Comparison of ENCODE assay signal across 15 cellular contexts in genomic region chr6:36340341-36340670, GRCh38. TPM values are rescaled to one million over a fixed set of nuclear protein-coding genes. Genes with fewer than 3 reads are reported as not detected.
DNase-seq lines count a peak whose midpoint lies in the region; ATAC-seq and TF ChIP-seq lines count a peak whose summit lies in the region.
"Had no signal": no experiment of that assay in that cellular context is flagged by ENCODE, and none has a peak within 500 bp of the region (broad histone marks: within the 10 kb centered on the region; RNA-seq: fewer than 3 reads in every experiment).

No MANE protein-coding gene starts in this region.

- DNase-seq in left ventricle myocardium inferior = no peak
- DNase-seq in heart left ventricle = no peak
- DNase-seq in type B pancreatic cell (ENCODE audit: extremely low spot score, unreplicated experiment) = no peak
- no peak for DNase-seq in NCI-H524 (lab: John Stamatoyannopoulos, UW)

- H3K4me1 Mint-ChIP-seq in brain (peaks cover 20% of the 10 kb centered on the region), type B pancreatic cell (ENCODE audit: unreplicated experiment) (peaks cover 16% of the 10 kb centered on the region)

- no peak overlapping the region for H3K4me3 Mint-ChIP-seq in brain
- H3K4me3 Mint-ChIP-seq in type B pancreatic cell = peak overlapping the region; percentile 84

- TF ChIP-seq CTCF in left ventricle myocardium inferior (IDR thresholded peaks at IDR 0.05; ENCODE audit: borderline replicate concordance) (no peak), heart left ventricle (IDR thresholded peaks at IDR 0.05) (no peak), brain (conservative IDR thresholded peaks at IDR 0.05) (no peak), type B pancreatic cell (conservative IDR thresholded peaks at IDR 0.05) (no peak)

- H3K27me3 Mint-ChIP-seq in brain = peaks cover 3% of the 10 kb centered on the region
- H3K27me3 Mint-ChIP-seq in type B pancreatic cell = peaks cover 30% of the 10 kb centered on the region

- intact Hi-C loops in left ventricle myocardium inferior (cut with micrococcal nuclease) = no loop called here
- intact Hi-C loops in heart left ventricle (cut with DNase I) = loop anchor here in 4 of 10 donors (2.0 to 5.0 kb wide), 3 partner anchors 18 to 33 kb away; no protein-coding TSS in a partner anchor

- H3K27ac Mint-ChIP-seq in brain = peak overlapping the region in 3 of 5 experiments; percentile 45 to 89 (median 68)
- H3K27ac Mint-ChIP-seq in type B pancreatic cell = peak overlapping the region; percentile 90
- H3K27ac Mint-ChIP-seq: activated naive CD8-positive, alpha-beta T cell treated with anti-CD3 and anti-CD28 coated beads for 36 hours had no signal

- H3K9ac ChIP-seq in mucosa of rectum (ENCODE audit: low read depth in 1 of 2, low read length in 2 of 2) = peak overlapping the region in 1 of 2 donors; percentile 92

- no peak for TF ChIP-seq POLR2A in heart left ventricle (IDR thresholded peaks at IDR 0.05)

- WGBS in heart left ventricle, 4 donors = 50 to 62% (median 59%) methylated on average over 13 of the region's 13 CpGs

- ATAC-seq in heart left ventricle (no peak), HG03139 (IDR thresholded peaks at IDR 0.05; ENCODE audit: unreplicated experiment) (no peak), HG03196 (IDR thresholded peaks at IDR 0.05; ENCODE audit: unreplicated experiment) (no peak)

- H3K9me3 Mint-ChIP-seq in brain (peaks cover 0 to 2% (median 0%) of the 10 kb centered on the region in 5 experiments), type B pancreatic cell (no peaks in the 10 kb centered on the region)
- H3K9me3 Mint-ChIP-seq: activated naive CD8-positive, alpha-beta T cell treated with anti-CD3 and anti-CD28 coated beads for 36 hours; naive B cell had no signal

- H3K4me3 ChIP-seq in left ventricle myocardium inferior (no peak overlapping the region), heart left ventricle (peak overlapping the region in 1 of 12 donors; percentile 27), mucosa of rectum (ENCODE audit: low read length in 2 of 2) (peak overlapping the region in 1 of 2 donors; percentile 75)

- H3K27ac ChIP-seq in left ventricle myocardium inferior (replicated peaks) (peak overlapping the region; percentile 47), heart left ventricle (no peak overlapping the region), mucosa of rectum (ENCODE audit: low read depth in 2 of 2, low read length in 2 of 2) (peak overlapping the region; percentile 96)

- H3K36me3 ChIP-seq in left ventricle myocardium inferior (no peaks in the 10 kb centered on the region), heart left ventricle (no peaks in the 10 kb centered on the region), mucosa of rectum (ENCODE audit: control insufficient read depth in 2 of 2, insufficient read depth in 2 of 2, low read length in 2 of 2) (no peaks in the 10 kb centered on the region)
- H3K36me3 ChIP-seq: gastroesophageal sphincter had no signal

- H3K27me3 ChIP-seq in left ventricle myocardium inferior (ENCODE audit: low read depth) = peaks cover 56% of the 10 kb centered on the region
- H3K27me3 ChIP-seq in heart left ventricle = peaks cover 0 to 22% (median 5%) of the 10 kb centered on the region in 9 donors
- H3K27me3 ChIP-seq in mucosa of rectum (ENCODE audit: control insufficient read depth in 2 of 2, insufficient read depth in 2 of 2, low read length in 2 of 2) = no peaks in the 10 kb centered on the region

- H3K4me1 ChIP-seq in left ventricle myocardium inferior (peaks cover 10% of the 10 kb centered on the region), heart left ventricle (peaks cover 0 to 12% (median 5%) of the 10 kb centered on the region in 12 donors), mucosa of rectum (ENCODE audit: control insufficient read depth in 2 of 2, insufficient read depth in 2 of 2, low read length in 2 of 2) (peaks cover 35 to 46% of the 10 kb centered on the region in 2 donors)
- H3K4me1 ChIP-seq: A549 had no signal

- H3K36me3 Mint-ChIP-seq in brain = no peaks in the 10 kb centered on the region
- H3K36me3 Mint-ChIP-seq in type B pancreatic cell = no peaks in the 10 kb centered on the region
- H3K36me3 Mint-ChIP-seq: activated naive CD8-positive, alpha-beta T cell treated with anti-CD3 and anti-CD28 coated beads for 36 hours; naive B cell had no signal

- H3K9me3 ChIP-seq in left ventricle myocardium inferior (replicated peaks) (no peaks in the 10 kb centered on the region), heart left ventricle (no peaks in the 10 kb centered on the region), mucosa of rectum (ENCODE audit: control insufficient read depth in 2 of 2, low read length in 2 of 2) (no peaks in the 10 kb centered on the region)
- H3K9me3 ChIP-seq: A549, gastroesophageal sphincter had no signal

RNA-seq across cellular contexts. Expression of gene BNIP5, which starts 3.6 kb away (rescaled TPM):
- total RNA-seq in left ventricle myocardium inferior (not detected), heart left ventricle (not detected), type B pancreatic cell (ENCODE audit: low replicate concordance) (1.4 and 2.1 TPM in 2 replicates)
- polyA plus RNA-seq in heart left ventricle (not detected), brain (ENCODE audit: insufficient read depth, low read depth, low replicate concordance) (not detected)
- total RNA-seq: activated naive CD8-positive, alpha-beta T cell treated with anti-CD3 and anti-CD28 coated beads for 36 hours; cardiac septum; gastroesophageal sphincter; renal cortical epithelial cell; T-helper 2 cell treated with Interferon-gamma antibody and Interleukin-4, amounts not matched to agents 100 ng/mL and 5 ng/mL, for 36 hours had no signal
- polyA plus RNA-seq: A549 had no signal

RNA-seq across cellular contexts. Expression of gene ETV7, which starts 47.2 kb away (rescaled TPM):
- not detected for total RNA-seq in left ventricle myocardium inferior
- 1 to 10 TPM in 2 of 9 donors, under 1 TPM in 2, not detected in 5; 0.17 to 5.1 (median 1.2) TPM for total RNA-seq in heart left ventricle
- under 1 TPM; 0.06 to 0.30 TPM for polyA plus RNA-seq in heart left ventricle
- 1.2 TPM for polyA plus RNA-seq in brain (ENCODE audit: insufficient read depth, low read depth, low replicate concordance)
- total RNA-seq in type B pancreatic cell (ENCODE audit: low replicate concordance) = 1.7 and 3.3 TPM in 2 replicates

Comparison
In these comparisons a context has a peak if more than half of its experiments do, and no peak if none do; other contexts are left out.
1. H3K27ac ChIP-seq: peak in left ventricle myocardium inferior (single experiment) and mucosa of rectum (2 of 2); none in heart left ventricle (0 of 12).